Comparison of ENCODE assay signal across 21 cellular contexts in genomic region chr7:117606132-117606531, GRCh38.
A peak's percentile ranks its signal among the peaks of the same experiment; 100 is the strongest.
DNase-seq lines count a peak whose midpoint lies in the region; ATAC-seq, FAIRE-seq and TF ChIP-seq lines count a peak whose summit lies in the region.
"Had no signal": no experiment of that assay in that cellular context is flagged by ENCODE, and none has a peak within 500 bp of the region (broad histone marks: within the 10 kb centered on the region; RNA-seq: fewer than 3 reads in every experiment).

No MANE protein-coding gene starts in this region.

- intact Hi-C loops in Caco-2 (cut with micrococcal nuclease; ENCODE audit: unreplicated experiment): no loop called here

- POLR2A ChIA-PET in Caco-2 (lab: Charles Lee): no interaction called here

- no peak overlapping the region for H3K4me3 ChIP-seq in Caco-2 (ENCODE audit: low read depth, low read length)
- H3K4me3 ChIP-seq: BLaER1, GM12878, GM23338 had no signal

- DNase-seq in Caco-2 (no peak), HTR-8/SVneo (ENCODE audit: insufficient read length, low spot score) (no peak), NCI-H345 (lab: John Stamatoyannopoulos, UW) (no peak), DMS153 treated with DMSO at 0.1 percent for 48 hours (lab: John Stamatoyannopoulos, UW; ENCODE audit: unreplicated experiment) (no peak), SHP77 treated with DMSO at 0.1 percent for 48 hours (lab: John Stamatoyannopoulos, UW) (no peak)
- DNase-seq: 8988T; CD4-positive, CD25-positive, alpha-beta regulatory T cell; CD8-positive, alpha-beta T cell; DND-41; GDM1; H9; HFFc6 had no signal

- no peak overlapping the region for H3K4me3 Mint-ChIP-seq in Caco-2 (ENCODE audit: unreplicated experiment)
- H3K4me3 Mint-ChIP-seq: B cell; CD4-positive, CD25-positive, alpha-beta regulatory T cell; CD8-positive, alpha-beta T cell; GM23338; H9; HFFc6 had no signal

- peaks cover 21% of the 10 kb centered on the region for H3K4me1 Mint-ChIP-seq in Caco-2 (ENCODE audit: low read depth, unreplicated experiment)
- H3K4me1 Mint-ChIP-seq: B cell; CD4-positive, CD25-positive, alpha-beta regulatory T cell; GM23338; H9 had no signal

- CTCF ChIA-PET in Caco-2 (lab: Charles Lee): no interaction called here

- H3K36me3 Mint-ChIP-seq in Caco-2 (ENCODE audit: insufficient read depth, unreplicated experiment): peaks cover 60% of the 10 kb centered on the region
- H3K36me3 Mint-ChIP-seq: CD4-positive, CD25-positive, alpha-beta regulatory T cell; CD8-positive, alpha-beta T cell had no signal

- 0 out of 2 replicates have a peak, but pooled peaks cover 1% of the 10 kb centered on the region for H3K36me3 ChIP-seq in Caco-2 (ENCODE audit: control insufficient read depth, insufficient read depth, low read length)
- H3K36me3 ChIP-seq: BLaER1 had no signal

- H3K27me3 ChIP-seq in Caco-2 (replicated peaks; ENCODE audit: control insufficient read depth, insufficient read depth, low read length): no peaks in the 10 kb centered on the region
- H3K27me3 ChIP-seq: BLaER1 had no signal

- H3K9me3 ChIP-seq in Caco-2: no peaks in the 10 kb centered on the region
- H3K9me3 ChIP-seq: BLaER1 had no signal

- no peaks in the 10 kb centered on the region for H3K9me3 Mint-ChIP-seq in Caco-2 (ENCODE audit: unreplicated experiment)
- H3K9me3 Mint-ChIP-seq: CD8-positive, alpha-beta T cell; GM23338; H9 had no signal

- TF ChIP-seq CTCF in Caco-2 (IDR thresholded peaks at IDR 0.05; ENCODE audit: insufficient read depth in 1 of 2, low read depth in 1 of 2, low read length in 1 of 2, severe bottlenecking in 1 of 2, unreplicated experiment in 1 of 2) (no peak), VCaP (conservative IDR thresholded peaks at IDR 0.05) (no peak)

- no peaks in the 10 kb centered on the region for H3K27me3 Mint-ChIP-seq in Caco-2 (ENCODE audit: insufficient read depth, unreplicated experiment)
- H3K27me3 Mint-ChIP-seq: B cell; CD4-positive, CD25-positive, alpha-beta regulatory T cell had no signal

- BruUV-seq in Caco-2 (replicated peaks; lab: Mats Ljungman, UMichigan): no TSS peak

- FAIRE-seq in A204.1 (lab: Jason Lieb, UNC): peak; percentile 70
- FAIRE-seq in HTR-8/SVneo (lab: Jason Lieb, UNC): peak; percentile 51
- FAIRE-seq: GM12878 had no signal

- H3K27ac ChIP-seq in VCaP: peak overlapping the region; percentile 44; the same call in 1 of the 2 replicates
- H3K27ac ChIP-seq: BLaER1, C4-2B had no signal

- H3K27ac Mint-ChIP-seq in Caco-2 (ENCODE audit: unreplicated experiment): peak overlapping the region; percentile 14
- H3K27ac Mint-ChIP-seq: B cell; CD4-positive, CD25-positive, alpha-beta regulatory T cell; CD8-positive, alpha-beta T cell; GM23338; H9; HFFc6 had no signal

- no peak for ATAC-seq in HG03108 (IDR thresholded peaks at IDR 0.05; ENCODE audit: unreplicated experiment)
- ATAC-seq: CD8-positive, alpha-beta T cell; GM12878; GM23338; HCT116 had no signal

- H3K4me1 ChIP-seq in Caco-2: peaks cover 38% of the 10 kb centered on the region
- H3K4me1 ChIP-seq: BLaER1 had no signal
